1 cellular context compared by ENCODE assay signal in the genomic region with DNA sequence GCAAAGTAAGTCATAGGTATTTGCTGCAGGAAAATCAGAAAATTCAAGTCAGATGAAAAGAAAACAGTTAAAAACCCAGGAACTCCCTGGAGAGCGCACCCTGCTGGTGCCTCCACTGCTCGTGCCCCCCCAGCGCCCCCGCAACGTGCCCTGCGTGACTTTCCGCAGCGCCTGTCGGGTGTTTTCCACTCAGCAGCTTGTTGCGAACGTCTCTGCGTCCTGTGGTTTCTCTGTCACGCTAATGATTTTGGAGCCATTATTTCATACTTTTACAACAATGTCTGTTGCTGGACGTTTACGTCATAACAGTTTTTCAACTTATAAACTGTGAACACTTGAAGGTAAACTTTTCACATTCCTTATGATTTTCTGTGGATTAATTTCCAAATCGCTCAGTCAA.
TF ChIP-seq lines count a peak whose summit lies in the region.

No MANE protein-coding gene starts in this region.

TF ChIP-seq in HCT116, 20 proteins besides CTCF, POLR2A, EP300 and RAD21:
- TF ChIP-seq REST (IDR thresholded peaks at IDR 0.05; ENCODE audit: low read depth), result no peak
- no peak for TF ChIP-seq SRF (IDR thresholded peaks at IDR 0.05; ENCODE audit: low read depth)
- TF ChIP-seq SP1 (IDR thresholded peaks at IDR 0.05; ENCODE audit: low read depth), result no peak
- no peak for TF ChIP-seq SIN3A (IDR thresholded peaks at IDR 0.05; ENCODE audit: low read depth)
- TF ChIP-seq ZFX (IDR thresholded peaks at IDR 0.05), result no peak
- TF ChIP-seq ELF1 (IDR thresholded peaks at IDR 0.05; ENCODE audit: borderline replicate concordance, low read depth), result no peak
- TF ChIP-seq, protein P1, sequence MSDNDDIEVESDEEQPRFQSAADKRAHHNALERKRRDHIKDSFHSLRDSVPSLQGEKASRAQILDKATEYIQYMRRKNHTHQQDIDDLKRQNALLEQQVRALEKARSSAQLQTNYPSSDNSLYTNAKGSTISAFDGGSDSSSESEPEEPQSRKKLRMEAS (IDR thresholded peaks at IDR 0.05), result no peak
- no peak for TF ChIP-seq FOSL1 (IDR thresholded peaks at IDR 0.05; ENCODE audit: low read depth)
- TF ChIP-seq EZH2phosphoT487 (IDR thresholded peaks at IDR 0.05; ENCODE audit: borderline replicate concordance), result no peak
- TF ChIP-seq ZBTB33 (IDR thresholded peaks at IDR 0.05; ENCODE audit: extremely low read depth, insufficient replicate concordance, low read length), result no peak
- no peak for TF ChIP-seq CBX3 (IDR thresholded peaks at IDR 0.05; ENCODE audit: low read depth)
- TF ChIP-seq TCF7L2 (IDR thresholded peaks at IDR 0.05; ENCODE audit: borderline replicate concordance, extremely low read depth, insufficient read depth, insufficient read length), result no peak
- no peak for TF ChIP-seq YY1 (IDR thresholded peaks at IDR 0.05; ENCODE audit: extremely low read depth, insufficient replicate concordance, low read depth, low read length)
- TF ChIP-seq, protein P2, sequence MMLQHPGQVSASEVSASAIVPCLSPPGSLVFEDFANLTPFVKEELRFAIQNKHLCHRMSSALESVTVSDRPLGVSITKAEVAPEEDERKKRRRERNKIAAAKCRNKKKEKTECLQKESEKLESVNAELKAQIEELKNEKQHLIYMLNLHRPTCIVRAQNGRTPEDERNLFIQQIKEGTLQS (IDR thresholded peaks at IDR 0.05), result no peak
